In genomic region chr2:223952280-223952968, GRCh38 we compare ENCODE assay signal across 11 cellular contexts. TPM values are rescaled to one million over a fixed set of nuclear protein-coding genes. Genes with fewer than 3 reads are reported as not detected.
A peak's percentile ranks its signal among the peaks of the same experiment; 100 is the strongest.
DNase-seq lines count a peak whose midpoint lies in the region; ATAC-seq and TF ChIP-seq lines count a peak whose summit lies in the region.
"Had no signal": no experiment of that assay in that cellular context is flagged by ENCODE, and none has a peak within 500 bp of the region (broad histone marks: within the 10 kb centered on the region; RNA-seq: fewer than 3 reads in every experiment).

No MANE protein-coding gene starts in this region.

- peaks cover 66% of the 10 kb centered on the region for H3K4me1 Mint-ChIP-seq in activated naive CD4-positive, alpha-beta T cell treated with anti-CD3 and anti-CD28 coated beads, Interleukin-2, amount 50 U/mL, for 24 hours
- peaks cover 23 to 38% of the 10 kb centered on the region in 2 donors for H3K4me1 Mint-ChIP-seq in stimulated activated naive B cell treated with anti-CD40 and anti-IgM and Interleukin-4, amounts not matched to agents 10 μg/mL and 1 μg/mL and 100 μg/mL, for 72 hours
- H3K4me1 Mint-ChIP-seq in CD14-positive monocyte, result peaks cover 34% of the 10 kb centered on the region

- DNase-seq in activated naive CD4-positive, alpha-beta T cell (lab: John Stamatoyannopoulos, UW), result no peak
- DNase-seq in NCI-H526 (lab: John Stamatoyannopoulos, UW) (peak; percentile 85 to 87), CD14-positive monocyte (ENCODE audit: low spot score) (no peak), head of caudate nucleus (no peak)
- DNase-seq in stimulated activated naive B cell treated with anti-CD40 and anti-IgM and Interleukin-4, amounts not matched to agents 10 μg/mL and 1 μg/mL and 100 μg/mL, for 72 hours, result no peak
- no peak for DNase-seq in stimulated activated naive CD4-positive, alpha-beta T cell (lab: John Stamatoyannopoulos, UW)
- DNase-seq: NCI-H1105 treated with DMSO at 0.1 percent for 48 hours had no signal

- no peaks in the 10 kb centered on the region for H3K27me3 Mint-ChIP-seq in activated naive CD4-positive, alpha-beta T cell treated with anti-CD3 and anti-CD28 coated beads, Interleukin-2, amount 50 U/mL, for 24 hours
- no peaks in the 10 kb centered on the region for H3K27me3 Mint-ChIP-seq in stimulated activated naive B cell treated with anti-CD40 and anti-IgM and Interleukin-4, amounts not matched to agents 10 μg/mL and 1 μg/mL and 100 μg/mL, for 72 hours
- H3K27me3 Mint-ChIP-seq in CD14-positive monocyte (ENCODE audit: low read depth in 3 of 3), result peaks cover 0 to 6% (median 0%) of the 10 kb centered on the region in 3 donors
- H3K27me3 Mint-ChIP-seq: activated T-helper 17 cell treated with anti-CD3 and anti-CD28 coated beads, Interleukin-2, amount 50 U/mL, for 72 hours had no signal

- peak; percentile 44 for ATAC-seq in HG02852 (IDR thresholded peaks at IDR 0.05; ENCODE audit: unreplicated experiment)
- peak; percentile 33 to 35 for ATAC-seq in stimulated activated naive B cell treated with anti-CD40 and anti-IgM and Interleukin-4, amounts not matched to agents 10 μg/mL and 1 μg/mL and 100 μg/mL, for 72 hours (replicated peaks)
- ATAC-seq: activated T-helper 17 cell treated with anti-CD3 and anti-CD28 coated beads, Interleukin-2, amount 50 U/mL, for 72 hours had no signal

- no peak for TF ChIP-seq CTCF in CD14-positive monocyte (IDR thresholded peaks at IDR 0.05)

- intact Hi-C loops in CD14-positive monocyte (cut with micrococcal nuclease) (loop anchor here (10.0 kb wide), 3 partner anchors 118 to 632 kb away; partner anchors contain the start of genes AP1S3 (in 1 of the 2) and CUL3 (in 1 of the 2)), head of caudate nucleus (cut with DNase I) (no loop called here)

- no peaks in the 10 kb centered on the region for H3K9me3 Mint-ChIP-seq in activated naive CD4-positive, alpha-beta T cell treated with anti-CD3 and anti-CD28 coated beads, Interleukin-2, amount 50 U/mL, for 24 hours
- H3K9me3 Mint-ChIP-seq in stimulated activated naive B cell treated with anti-CD40 and anti-IgM and Interleukin-4, amounts not matched to agents 10 μg/mL and 1 μg/mL and 100 μg/mL, for 72 hours, result no peaks in the 10 kb centered on the region
- peaks cover 0 to 2% (median 0%) of the 10 kb centered on the region in 7 donors for H3K9me3 Mint-ChIP-seq in CD14-positive monocyte
- H3K9me3 Mint-ChIP-seq: activated T-helper 17 cell treated with anti-CD3 and anti-CD28 coated beads, Interleukin-2, amount 50 U/mL, for 72 hours had no signal

- H3K36me3 Mint-ChIP-seq in activated naive CD4-positive, alpha-beta T cell treated with anti-CD3 and anti-CD28 coated beads, Interleukin-2, amount 50 U/mL, for 24 hours, result no peaks in the 10 kb centered on the region
- H3K36me3 Mint-ChIP-seq in stimulated activated naive B cell treated with anti-CD40 and anti-IgM and Interleukin-4, amounts not matched to agents 10 μg/mL and 1 μg/mL and 100 μg/mL, for 72 hours, result peaks cover 0 to 4% of the 10 kb centered on the region in 2 donors
- peaks cover 0 to 2% of the 10 kb centered on the region in 2 donors for H3K36me3 Mint-ChIP-seq in CD14-positive monocyte
- H3K36me3 Mint-ChIP-seq: CD4-positive, CD25-positive, alpha-beta regulatory T cell had no signal

- H3K4me3 Mint-ChIP-seq in activated naive CD4-positive, alpha-beta T cell treated with anti-CD3 and anti-CD28 coated beads, Interleukin-2, amount 50 U/mL, for 24 hours, result no peak overlapping the region
- H3K4me3 Mint-ChIP-seq in stimulated activated naive B cell treated with anti-CD40 and anti-IgM and Interleukin-4, amounts not matched to agents 10 μg/mL and 1 μg/mL and 100 μg/mL, for 72 hours, result peak overlapping the region in 1 of 2 donors; percentile 21
- no peak overlapping the region for H3K4me3 Mint-ChIP-seq in CD14-positive monocyte
- H3K4me3 Mint-ChIP-seq: activated T-helper 17 cell treated with anti-CD3 and anti-CD28 coated beads, Interleukin-2, amount 50 U/mL, for 72 hours had no signal

- H3K27ac Mint-ChIP-seq in activated naive CD4-positive, alpha-beta T cell treated with anti-CD3 and anti-CD28 coated beads, Interleukin-2, amount 50 U/mL, for 24 hours, result peak overlapping the region; percentile 32
- H3K27ac Mint-ChIP-seq in stimulated activated naive B cell treated with anti-CD40 and anti-IgM and Interleukin-4, amounts not matched to agents 10 μg/mL and 1 μg/mL and 100 μg/mL, for 72 hours, result peak overlapping the region; percentile 73
- H3K27ac Mint-ChIP-seq in CD14-positive monocyte, result no peak overlapping the region
- H3K27ac Mint-ChIP-seq: activated T-helper 17 cell treated with anti-CD3 and anti-CD28 coated beads, Interleukin-2, amount 50 U/mL, for 72 hours had no signal

RNA-seq across cellular contexts. Expression of gene MRPL44, which starts 4.8 kb away (rescaled TPM):
- polyA plus RNA-seq in CD14-positive monocyte, result 10 to 100 TPM; 25.7 to 28.4 TPM

RNA-seq across cellular contexts. Expression of gene WDFY1, which starts 7.3 kb away (rescaled TPM):
- polyA plus RNA-seq in CD14-positive monocyte, result 10 to 100 TPM; 31.7 to 40.7 TPM

Comparison
In these comparisons a context has a peak if more than half of its experiments do, and no peak if none do; other contexts are left out.
1. H3K27ac Mint-ChIP-seq: peak in activated naive CD4-positive, alpha-beta T cell treated with anti-CD3 and anti-CD28 coated beads, Interleukin-2, amount 50 U/mL, for 24 hours (single experiment) and stimulated activated naive B cell treated with anti-CD40 and anti-IgM and Interleukin-4, amounts not matched to agents 10 μg/mL and 1 μg/mL and 100 μg/mL, for 72 hours (single experiment); none in CD14-positive monocyte (0 of 7).
2. DNase-seq: peak in NCI-H526 (2 of 2); none in activated naive CD4-positive, alpha-beta T cell (0 of 4), stimulated activated naive B cell treated with anti-CD40 and anti-IgM and Interleukin-4, amounts not matched to agents 10 μg/mL and 1 μg/mL and 100 μg/mL, for 72 hours (single experiment), CD14-positive monocyte (single experiment), stimulated activated naive CD4-positive, alpha-beta T cell (0 of 6) and head of caudate nucleus (0 of 42).